11 cellular contexts compared by ENCODE assay signal in the genomic region with DNA sequence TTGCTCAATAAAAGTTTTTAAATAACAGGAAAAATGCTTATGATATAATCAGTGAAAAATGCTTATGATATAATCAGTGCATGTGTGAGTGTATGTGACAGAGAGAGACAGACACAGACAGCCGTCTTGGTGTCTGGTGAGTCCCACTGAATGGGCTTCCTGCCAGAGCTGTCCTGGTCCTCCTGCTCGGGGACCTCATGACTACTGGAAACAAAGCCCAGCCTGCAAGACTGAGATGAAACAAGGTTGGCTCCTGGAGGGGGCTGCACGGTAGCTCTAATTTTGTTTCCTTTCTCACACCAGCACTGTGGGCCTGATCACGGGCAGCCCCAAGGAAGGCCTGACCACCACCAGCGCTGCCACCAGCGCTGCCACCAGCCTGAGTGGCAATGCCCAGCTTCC. TPM values are rescaled to one million over a fixed set of nuclear protein-coding genes. Genes with fewer than 3 reads are reported as not detected.
DNase-seq lines count a peak whose midpoint lies in the region; ATAC-seq, FAIRE-seq and TF ChIP-seq lines count a peak whose summit lies in the region.
"Had no signal": no experiment of that assay in that cellular context is flagged by ENCODE, and none has a peak within 500 bp of the region (broad histone marks: within the 10 kb centered on the region; RNA-seq: fewer than 3 reads in every experiment).

No MANE protein-coding gene starts in this region.

- H3K4me3 ChIP-seq in HEK293 (ENCODE audit: low read depth, low read length) (no peak overlapping the region), ascending aorta (no peak overlapping the region), right cardiac atrium (ENCODE audit: low read length) (no peak overlapping the region), smooth muscle cell (no peak overlapping the region), small intestine (ENCODE audit: low read depth in 1 of 2, low read length in 2 of 2) (no peak overlapping the region)

- peak overlapping the region; percentile 52 for H3K4me2 ChIP-seq in smooth muscle cell

- H3K27me3 ChIP-seq in ascending aorta (no peaks in the 10 kb centered on the region), right cardiac atrium (ENCODE audit: control insufficient read depth, insufficient read depth) (no peaks in the 10 kb centered on the region), smooth muscle cell (ENCODE audit: low read depth) (no peaks in the 10 kb centered on the region), small intestine (ENCODE audit: control insufficient read depth in 2 of 2, insufficient read depth in 2 of 2, low read length in 2 of 2) (no peaks in the 10 kb centered on the region)

- TF ChIP-seq CTCF in HEK293 (tag by site-specific recombination; IDR thresholded peaks at IDR 0.05) = no peak
- no peak for TF ChIP-seq CTCF in ascending aorta (IDR thresholded peaks at IDR 0.05)
- TF ChIP-seq CTCF in smooth muscle cell (IDR thresholded peaks at IDR 0.05; ENCODE audit: borderline replicate concordance, insufficient read depth, poor library complexity, severe bottlenecking) = no peak

- FAIRE-seq in small intestine (lab: Jason Lieb, UNC) = no peak

- H4K20me1 ChIP-seq in smooth muscle cell (ENCODE audit: low read depth) = peaks cover 5% of the 10 kb centered on the region

- POLR2A ChIA-PET in HEK293 (lab: Yijun Ruan, JAX) = no interaction called here

- CTCF ChIA-PET in HEK293 (lab: Yijun Ruan, JAX) = interaction anchor here (0.6 to 1.1 kb wide), 3 partner anchors 16 to 766 kb away, joined by 4 to 5 read pairs (median 4); no protein-coding TSS in a partner anchor

- H3K36me3 ChIP-seq in HEK293 (ENCODE audit: control insufficient read depth in 2 of 2, insufficient read depth in 1 of 2, low read length in 2 of 2) = peaks cover 0 to 6% of the 10 kb centered on the region in 2 experiments; a peak in 1 of 3 replicates
- no peaks in the 10 kb centered on the region for H3K36me3 ChIP-seq in ascending aorta
- no peaks in the 10 kb centered on the region for H3K36me3 ChIP-seq in smooth muscle cell (ENCODE audit: low read depth)
- no peaks in the 10 kb centered on the region for H3K36me3 ChIP-seq in small intestine (ENCODE audit: control insufficient read depth in 2 of 2, insufficient read depth in 2 of 2, low read length in 2 of 2)

- peaks cover 14% of the 10 kb centered on the region for H3F3A ChIP-seq in smooth muscle cell (ENCODE audit: low read depth)

- H3K9ac ChIP-seq in smooth muscle cell (ENCODE audit: low read depth) = peak overlapping the region; percentile 46

- no peak overlapping the region; the same call in 1 of the 2 replicates for H3K27ac ChIP-seq in HEK293 (ENCODE audit: extremely low read depth, low read depth, low read length)
- H3K27ac ChIP-seq in ascending aorta = peak overlapping the region; percentile 55
- peak overlapping the region; percentile 83 for H3K27ac ChIP-seq in right cardiac atrium (ENCODE audit: low read length)
- peak overlapping the region; percentile 79 for H3K27ac ChIP-seq in smooth muscle cell (ENCODE audit: low read depth)
- H3K27ac ChIP-seq in small intestine (ENCODE audit: low read depth in 1 of 2, low read length in 1 of 2) = no peak overlapping the region

- peaks cover 69% of the 10 kb centered on the region for H3K79me2 ChIP-seq in smooth muscle cell (ENCODE audit: low read depth)

- ATAC-seq in right cardiac atrium = peak; percentile 41 to 64
- ATAC-seq: activated T-cell treated with anti-CD3 and anti-CD28 coated beads, Interleukin-2, amount 50 U/mL, for 4 hours had no signal

- DNase-seq in ascending aorta (ENCODE audit: low spot score in 2 of 2) (peak in 1 of 2 donors; percentile 82), right cardiac atrium (peak; percentile 72 to 82 (median 80)), smooth muscle cell (lab: John Stamatoyannopoulos, UW; ENCODE audit: unreplicated experiment) (no peak), small intestine (no peak), cerebellum (ENCODE audit: low spot score) (no peak), ureter (ENCODE audit: low spot score) (no peak)
- DNase-seq in activated CD8-positive, alpha-beta memory T cell treated with anti-CD3 and anti-CD28 coated beads, Interleukin-2, amount 50 U/mL, for 48 hours = no peak
- DNase-seq: activated T-cell treated with anti-CD3 and anti-CD28 coated beads, Interleukin-2, amount 50 U/mL, for 4 hours; DND-41; NCI-H345 had no signal

- intact Hi-C loops in ascending aorta (cut with DNase I) (no loop called here), right cardiac atrium (cut with DNase I) (loop anchor here in 2 of 4 donors (10.0 kb wide), 1 partner anchor 48 kb away; no protein-coding TSS in a partner anchor)

- H3K9me3 ChIP-seq in HEK293 (ENCODE audit: control insufficient read depth, insufficient read depth, low read depth, low read length) (no peaks in the 10 kb centered on the region), ascending aorta (no peaks in the 10 kb centered on the region), right cardiac atrium (ENCODE audit: control insufficient read depth, low read length) (no peaks in the 10 kb centered on the region), smooth muscle cell (replicated peaks; ENCODE audit: low read depth) (no peaks in the 10 kb centered on the region), small intestine (ENCODE audit: control insufficient read depth, low read depth) (no peaks in the 10 kb centered on the region)

- 35% methylated on average over 6 of the region's 6 CpGs for WGBS in right cardiac atrium
- 55% methylated on average over 6 of the region's 6 CpGs for WGBS in smooth muscle cell (ENCODE audit: low lambda C conversion rate)
- 67 to 84% (median 82%) methylated on average over 6 of the region's 6 CpGs for WGBS in small intestine, 3 donors

- no peak overlapping the region for H2AFZ ChIP-seq in smooth muscle cell (ENCODE audit: low read depth)

- peaks cover 28% of the 10 kb centered on the region for H3K4me1 ChIP-seq in HEK293 (ENCODE audit: control insufficient read depth, insufficient read depth, low read length)
- H3K4me1 ChIP-seq in ascending aorta = peaks cover 0 to 29% of the 10 kb centered on the region in 2 donors
- peaks cover 21% of the 10 kb centered on the region for H3K4me1 ChIP-seq in right cardiac atrium (ENCODE audit: control insufficient read depth, insufficient read depth, low read length)
- H3K4me1 ChIP-seq in smooth muscle cell (ENCODE audit: low read depth) = peaks cover 26% of the 10 kb centered on the region
- H3K4me1 ChIP-seq in small intestine (ENCODE audit: control insufficient read depth in 2 of 2, insufficient read depth in 1 of 2, low read depth in 1 of 2, low read length in 1 of 2) = peaks cover 0 to 2% of the 10 kb centered on the region in 2 donors

TF ChIP-seq in HEK293, 187 proteins besides CTCF, POLR2A, EP300 and RAD21:
- TF ChIP-seq, protein P1, sequence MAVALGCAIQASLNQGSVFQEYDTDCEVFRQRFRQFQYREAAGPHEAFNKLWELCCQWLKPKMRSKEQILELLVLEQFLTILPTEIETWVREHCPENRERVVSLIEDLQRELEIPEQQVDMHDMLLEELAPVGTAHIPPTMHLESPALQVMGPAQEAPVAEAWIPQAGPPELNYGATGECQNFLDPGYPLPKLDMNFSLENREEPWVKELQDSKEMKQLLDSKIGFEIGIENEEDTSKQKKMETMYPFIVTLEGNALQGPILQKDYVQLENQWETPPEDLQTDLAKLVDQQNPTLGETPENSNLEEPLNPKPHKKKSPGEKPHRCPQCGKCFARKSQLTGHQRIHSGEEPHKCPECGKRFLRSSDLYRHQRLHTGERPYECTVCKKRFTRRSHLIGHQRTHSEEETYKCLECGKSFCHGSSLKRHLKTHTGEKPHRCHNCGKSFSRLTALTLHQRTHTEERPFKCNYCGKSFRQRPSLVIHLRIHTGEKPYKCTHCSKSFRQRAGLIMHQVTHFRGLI (tag by site-specific recombination; IDR thresholded peaks at IDR 0.05) = peak; percentile 98
- TF ChIP-seq ZNF175 (tag by site-specific recombination; IDR thresholded peaks at IDR 0.05) (no peak), OSR2 (tag by site-specific recombination; IDR thresholded peaks at IDR 0.05) (peak; percentile 82), ZNF335 (tag by site-specific recombination; conservative IDR thresholded peaks at IDR 0.05) (0 out of 2 replicates have a peak, but pooled peaks have one; percentile 38)

RNA-seq across cellular contexts. Expression of a gene that starts 57.3 kb away (rescaled TPM):
- total RNA-seq in ascending aorta (122 TPM), right cardiac atrium (10 to 100 TPM; 92.2 to 98.8 (median 94.3) TPM), smooth muscle cell (74.8 and 83.7 TPM in 2 replicates), cerebellum (35.0 TPM), ureter (68.3 TPM)
- polyA plus RNA-seq in right cardiac atrium (37.7 TPM), smooth muscle cell (61.9 and 80.4 TPM in 2 replicates), small intestine (10 to 100 TPM in 1 of 3 donors, 1 to 10 TPM in 2; 2.5 to 22.0 (median 3.0) TPM)

Comparison
In these comparisons a context has a peak if more than half of its experiments do, and no peak if none do; other contexts are left out.
1. H3K27ac ChIP-seq: peak in ascending aorta (2 of 2), right cardiac atrium (single experiment) and smooth muscle cell (single experiment); none in HEK293 (single experiment) and small intestine (0 of 2).
2. DNase-seq: peak in right cardiac atrium (3 of 3); none in smooth muscle cell (single experiment), small intestine (single experiment), cerebellum (single experiment), ureter (single experiment) and activated CD8-positive, alpha-beta memory T cell treated with anti-CD3 and anti-CD28 coated beads, Interleukin-2, amount 50 U/mL, for 48 hours (single experiment).